In genomic region chr13:94972262-94972661, GRCh38 we compare ENCODE assay signal across 35 cellular contexts.
"Had no signal": no experiment of that assay in that cellular context is flagged by ENCODE, and none has a peak within 500 bp of the region (broad histone marks: within the 10 kb centered on the region; RNA-seq: fewer than 3 reads in every experiment).

No MANE protein-coding gene starts in this region.

- DNase-seq: activated B cell treated with CpG ODN at 0.5 μM for 24 hours; activated CD4-positive, alpha-beta memory T cell treated with anti-CD3 and anti-CD28 coated beads for 36 hours; activated CD4-positive, alpha-beta T cell treated with anti-CD3 and anti-CD28 coated beads for 4 hours; activated CD4-positive, alpha-beta T cell treated with anti-CD3 and anti-CD28 coated beads, Interleukin-2, amount 10 ng/mL, durations not matched to agents 24 days and 14 days; activated CD4-positive, alpha-beta T cell treated with anti-CD3 and anti-CD28 coated beads, Interleukin-2, amount 50 U/mL, for 1 hour; activated CD4-positive, alpha-beta T cell treated with anti-CD3 and anti-CD28 coated beads, Interleukin-2, amount 50 U/mL, for 4 hours; activated CD4-positive, CD25-positive, alpha-beta regulatory T cell treated with anti-CD3 and anti-CD28 coated beads, Interleukin-2, amount 50 U/mL, for 72 hours; activated CD8-positive, alpha-beta memory T cell treated with anti-CD3 and anti-CD28 coated beads, Interleukin-2, amount 50 U/mL, for 4 hours; activated CD8-positive, alpha-beta T cell treated with anti-CD3 and anti-CD28 coated beads for 36 hours; activated effector memory CD4-positive, alpha-beta T cell treated with anti-CD3 and anti-CD28 coated beads, Interleukin-2, amount 50 U/mL, for 16 hours; activated gamma-delta T cell treated with Interleukin-2 at 50 U/mL for 16 hours; activated naive CD4-positive, alpha-beta T cell; activated naive CD4-positive, alpha-beta T cell treated with anti-CD3 and anti-CD28 coated beads for 36 hours; activated naive CD4-positive, alpha-beta T cell treated with anti-CD3 and anti-CD28 coated beads, Interleukin-2, amount 50 U/mL, for 16 hours; activated naive CD8-positive, alpha-beta T cell treated with anti-CD3 and anti-CD28 coated beads for 36 hours; activated T-cell treated with anti-CD3 and anti-CD28 coated beads for 4 hours; activated T-cell treated with anti-CD3 and anti-CD28 coated beads, Interleukin-2, amount 50 U/mL, for 1 hour; activated T-cell treated with anti-CD3 and anti-CD28 coated beads, Interleukin-2, amount 50 U/mL, for 4 hours; activated T-cell treated with anti-CD3 and anti-CD28 coated beads, Interleukin-2, amount 50 U/mL, for 72 hours; adrenal gland; amniotic stem cell; aorta; central memory CD4-positive, alpha-beta T cell; T-helper 2 cell; T-helper 9 cell had no signal

- H3K4me3 Mint-ChIP-seq: activated B cell treated with CpG ODN at 0.5 μM for 24 hours; activated CD4-positive, alpha-beta memory T cell treated with anti-CD3 and anti-CD28 coated beads for 36 hours; activated CD4-positive, alpha-beta T cell treated with anti-CD3 and anti-CD28 coated beads, Interleukin-2, amount 10 ng/mL, durations not matched to agents 24 days and 14 days; activated CD8-positive, alpha-beta T cell treated with anti-CD3 and anti-CD28 coated beads for 36 hours; activated naive CD4-positive, alpha-beta T cell treated with anti-CD3 and anti-CD28 coated beads for 36 hours; activated naive CD8-positive, alpha-beta T cell treated with anti-CD3 and anti-CD28 coated beads for 36 hours; activated T-cell treated with anti-CD3 and anti-CD28 coated beads, Interleukin-2, amount 50 U/mL, for 4 hours; activated T-cell treated with anti-CD3 and anti-CD28 coated beads, Interleukin-2, amount 50 U/mL, for 72 hours; activated T-helper 1 cell treated with anti-CD3 and anti-CD28 coated beads, Interleukin-12 subunit alpha, Interleukin-12 subunit beta, Interleukin-2, Interleukin-4 antibody, amounts not matched to agents 30 ng/mL and 10 ng/mL and 1 ng/mL, durations not matched to agents 14 hours and 24 hours and 36 hours; activated T-helper 17 cell treated with anti-CD3 and anti-CD28 coated beads, Interleukin-2, amount 50 U/mL, for 72 hours; brain; T-helper 1 cell treated with Interleukin-12 subunit alpha and Interleukin-12 subunit beta and Interleukin-4 antibody, amounts not matched to agents 30 μg/mL and 1 μg/mL, for 36 hours; T-helper 2 cell treated with Interferon-gamma antibody and Interleukin-4, amounts not matched to agents 5 μg/mL and 100 μg/mL, for 36 hours had no signal

- H3K9me3 ChIP-seq: adrenal gland, breast epithelium had no signal

- FAIRE-seq: colon, TTC549 had no signal

- ATAC-seq: activated CD8-positive, alpha-beta T cell treated with anti-CD3 and anti-CD28 coated beads for 36 hours; activated naive CD4-positive, alpha-beta T cell treated with anti-CD3 and anti-CD28 coated beads, Interleukin-2, amount 50 U/mL, for 72 hours; activated T-cell treated with anti-CD3 and anti-CD28 coated beads, Interleukin-2, amount 50 U/mL, for 4 hours; activated T-cell treated with anti-CD3 and anti-CD28 coated beads, Interleukin-2, amount 50 U/mL, for 72 hours; activated T-helper 17 cell treated with anti-CD3 and anti-CD28 coated beads, Interleukin-2, amount 50 U/mL, for 72 hours had no signal

- H3K4me1 ChIP-seq: breast epithelium had no signal

- H3K27ac ChIP-seq: adrenal gland, breast epithelium, VCaP had no signal

- H3K36me3 ChIP-seq: adrenal gland, breast epithelium had no signal

- H3K36me3 Mint-ChIP-seq: activated CD4-positive, alpha-beta memory T cell treated with anti-CD3 and anti-CD28 coated beads for 36 hours; activated naive CD8-positive, alpha-beta T cell treated with anti-CD3 and anti-CD28 coated beads for 36 hours; brain had no signal

- H3K4me3 ChIP-seq: adrenal gland, breast epithelium had no signal

- H3K4me1 Mint-ChIP-seq: activated B cell treated with CpG ODN at 0.5 μM for 24 hours; activated T-helper 17 cell treated with anti-CD3 and anti-CD28 coated beads, Interleukin-2, amount 50 U/mL, for 72 hours had no signal

- H3K9me3 Mint-ChIP-seq: activated CD4-positive, alpha-beta memory T cell treated with anti-CD3 and anti-CD28 coated beads for 36 hours; activated CD4-positive, alpha-beta T cell treated with anti-CD3 and anti-CD28 coated beads, Interleukin-2, amount 10 ng/mL, durations not matched to agents 24 days and 14 days; activated CD8-positive, alpha-beta T cell treated with anti-CD3 and anti-CD28 coated beads for 36 hours; activated naive CD4-positive, alpha-beta T cell treated with anti-CD3 and anti-CD28 coated beads for 36 hours; activated naive CD8-positive, alpha-beta T cell treated with anti-CD3 and anti-CD28 coated beads for 36 hours; activated T-helper 1 cell treated with anti-CD3 and anti-CD28 coated beads, Interleukin-12 subunit alpha, Interleukin-12 subunit beta, Interleukin-2, Interleukin-4 antibody, amounts not matched to agents 30 ng/mL and 10 ng/mL and 1 ng/mL, durations not matched to agents 14 hours and 24 hours and 36 hours; activated T-helper 17 cell treated with anti-CD3 and anti-CD28 coated beads, Interleukin-2, amount 50 U/mL, for 72 hours; T-helper 1 cell treated with Interleukin-12 subunit alpha and Interleukin-12 subunit beta and Interleukin-4 antibody, amounts not matched to agents 30 μg/mL and 1 μg/mL, for 36 hours; T-helper 2 cell treated with Interferon-gamma antibody and Interleukin-4, amounts not matched to agents 5 μg/mL and 100 μg/mL, for 36 hours had no signal

- H3K27ac Mint-ChIP-seq: activated B cell treated with CpG ODN at 0.5 μM for 24 hours; activated CD4-positive, alpha-beta memory T cell treated with anti-CD3 and anti-CD28 coated beads for 36 hours; activated CD4-positive, alpha-beta T cell treated with anti-CD3 and anti-CD28 coated beads, Interleukin-2, amount 10 ng/mL, durations not matched to agents 24 days and 14 days; activated CD8-positive, alpha-beta T cell treated with anti-CD3 and anti-CD28 coated beads for 36 hours; activated naive CD4-positive, alpha-beta T cell treated with anti-CD3 and anti-CD28 coated beads for 36 hours; activated naive CD4-positive, alpha-beta T cell treated with anti-CD3 and anti-CD28 coated beads, Interleukin-2, amount 50 U/mL, for 72 hours; activated naive CD8-positive, alpha-beta T cell treated with anti-CD3 and anti-CD28 coated beads for 36 hours; activated T-cell treated with anti-CD3 and anti-CD28 coated beads, Interleukin-2, amount 50 U/mL, for 72 hours; activated T-helper 1 cell treated with anti-CD3 and anti-CD28 coated beads, Interleukin-12 subunit alpha, Interleukin-12 subunit beta, Interleukin-2, Interleukin-4 antibody, amounts not matched to agents 30 ng/mL and 10 ng/mL and 1 ng/mL, durations not matched to agents 14 hours and 24 hours and 36 hours; activated T-helper 17 cell treated with anti-CD3 and anti-CD28 coated beads, Interleukin-2, amount 50 U/mL, for 72 hours; brain; T-helper 1 cell treated with Interleukin-12 subunit alpha and Interleukin-12 subunit beta and Interleukin-4 antibody, amounts not matched to agents 30 μg/mL and 1 μg/mL, for 36 hours; T-helper 2 cell treated with Interferon-gamma antibody and Interleukin-4, amounts not matched to agents 5 μg/mL and 100 μg/mL, for 36 hours had no signal
